Comparison of ENCODE assay signal across 14 cellular contexts in the genomic region with DNA sequence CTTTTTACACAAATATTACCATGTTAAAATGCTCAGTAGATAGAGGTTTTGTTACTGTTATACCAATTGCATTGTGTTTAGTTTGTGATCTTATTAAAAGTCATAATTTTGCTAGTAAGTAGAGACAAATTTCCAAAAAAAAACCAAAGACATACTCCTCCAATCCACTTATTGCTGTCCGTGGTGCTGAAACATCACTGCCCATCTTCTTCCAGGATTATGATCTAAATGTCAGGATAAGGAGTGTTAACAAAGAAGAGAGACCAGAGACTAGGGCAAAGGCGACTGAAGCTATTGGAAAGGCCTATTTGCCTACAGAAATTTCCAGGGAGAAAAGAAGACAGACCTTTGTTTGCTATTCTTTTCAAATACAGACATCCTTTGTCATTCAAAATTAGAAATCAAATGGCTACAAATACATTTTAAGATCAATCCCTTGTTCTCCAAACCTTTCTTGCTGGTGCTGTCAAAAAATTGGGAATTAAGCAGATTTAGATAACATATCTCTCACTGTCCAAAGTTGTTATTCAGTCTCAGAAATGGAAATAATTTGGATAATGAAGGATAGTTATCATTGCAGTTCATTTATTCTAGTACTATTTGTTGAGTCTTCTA.
DNase-seq lines count a peak whose midpoint lies in the region; ATAC-seq and TF ChIP-seq lines count a peak whose summit lies in the region.
"Had no signal": no experiment of that assay in that cellular context is flagged by ENCODE, and none has a peak within 500 bp of the region (broad histone marks: within the 10 kb centered on the region; RNA-seq: fewer than 3 reads in every experiment).

No MANE protein-coding gene starts in this region.

- CTCF ChIA-PET in PC-3 (lab: Charles Lee): no interaction called here

- no peaks in the 10 kb centered on the region for H3K36me3 Mint-ChIP-seq in endodermal cell (ENCODE audit: low read depth)
- H3K36me3 Mint-ChIP-seq: IgD-negative memory B cell had no signal

- intact Hi-C loops in PC-3 (cut with micrococcal nuclease): no loop called here

- H3K36me3 ChIP-seq in PC-3 (ENCODE audit: low read depth, low read length) (no peaks in the 10 kb centered on the region), endodermal cell (ENCODE audit: control insufficient read depth, insufficient read depth, low read length) (no peaks in the 10 kb centered on the region), neuronal stem cell (replicated peaks in 1 of 2; ENCODE audit: control insufficient read depth in 2 of 2, insufficient read depth in 2 of 2, low read length in 2 of 2) (no peaks in the 10 kb centered on the region)

- no peak overlapping the region for H2AK5ac ChIP-seq in neuronal stem cell (ENCODE audit: low read depth, low read length)

- no peak overlapping the region for H3K4ac ChIP-seq in neuronal stem cell (ENCODE audit: low read length)

- ATAC-seq in PC-3 (no peak), foreskin keratinocyte (no peak)

- no peak overlapping the region for H3K4me3 Mint-ChIP-seq in endodermal cell
- H3K4me3 Mint-ChIP-seq: activated T-cell treated with anti-CD3 and anti-CD28 coated beads, Interleukin-2, amount 50 U/mL, for 24 hours; IgD-negative memory B cell had no signal

- no peak overlapping the region for H2BK120ac ChIP-seq in neuronal stem cell (ENCODE audit: low read depth, low read length)

- H3K27me3 Mint-ChIP-seq in endodermal cell (ENCODE audit: insufficient read depth): peaks cover 12% of the 10 kb centered on the region

- H3K79me2 ChIP-seq in PC-3 (ENCODE audit: low read length): no peaks in the 10 kb centered on the region

- no peak overlapping the region for H2AFZ ChIP-seq in PC-3 (ENCODE audit: low read length)
- no peak overlapping the region for H2AFZ ChIP-seq in neuronal stem cell (ENCODE audit: low read length)

- H3K27ac Mint-ChIP-seq in endodermal cell: no peak overlapping the region
- H3K27ac Mint-ChIP-seq: activated T-cell treated with anti-CD3 and anti-CD28 coated beads, Interleukin-2, amount 50 U/mL, for 24 hours; IgD-negative memory B cell had no signal

- 15 to 17% methylated on average over 2 of the region's 2 CpGs for WGBS in endodermal cell (ENCODE audit: insufficient coverage in 1 of 2, insufficient read length in 1 of 2), 2 experiments
- WGBS in neuronal stem cell (ENCODE audit: extremely low coverage in 2 of 2, insufficient read length in 2 of 2, insufficient replicate concordance in 1 of 2), 2 donors: no CpG with 5 or more reads among the region's 2 CpGs

- H3K23ac ChIP-seq in neuronal stem cell (ENCODE audit: low read depth, low read length, poor library complexity): no peak overlapping the region

- no peak overlapping the region for H2BK15ac ChIP-seq in neuronal stem cell (ENCODE audit: low read length)

- BruUV-seq in PC-3 (replicated peaks; lab: Mats Ljungman, UMichigan): no TSS peak

- no peak overlapping the region for H3K9ac ChIP-seq in PC-3 (ENCODE audit: low read length)
- H3K9ac ChIP-seq in endodermal cell (ENCODE audit: extremely low read depth, low read length, poor library complexity, severe bottlenecking): no peak overlapping the region
- H3K9ac ChIP-seq in neuronal stem cell (ENCODE audit: low read depth, low read length, poor library complexity): no peak overlapping the region

- no peak overlapping the region for H3K4me2 ChIP-seq in PC-3 (ENCODE audit: low read length)
- H3K4me2 ChIP-seq in neuronal stem cell (ENCODE audit: insufficient read depth, low read length, poor library complexity, severe bottlenecking): no peak overlapping the region

- no peak overlapping the region for H3K4me3 ChIP-seq in PC-3 (ENCODE audit: low read length)
- H3K4me3 ChIP-seq in endodermal cell (ENCODE audit: low read length): no peak overlapping the region
- H3K4me3 ChIP-seq in neuronal stem cell (ENCODE audit: low read length in 2 of 2): no peak overlapping the region

- H3K9me3 Mint-ChIP-seq in endodermal cell: no peaks in the 10 kb centered on the region

- H3K4me1 Mint-ChIP-seq in endodermal cell: no peaks in the 10 kb centered on the region
- H3K4me1 Mint-ChIP-seq: IgD-negative memory B cell had no signal

- H3K18ac ChIP-seq in neuronal stem cell (ENCODE audit: low read length): no peak overlapping the region

- TF ChIP-seq CTCF in PC-3 (conservative IDR thresholded peaks at IDR 0.05; ENCODE audit: low read depth, low read length): no peak
- TF ChIP-seq CTCF in endodermal cell (conservative IDR thresholded peaks at IDR 0.05): no peak
- no peak for TF ChIP-seq CTCF in foreskin keratinocyte (conservative IDR thresholded peaks at IDR 0.05)

- no peak overlapping the region for H2BK12ac ChIP-seq in neuronal stem cell (ENCODE audit: low read length)

- no peak overlapping the region for H2BK5ac ChIP-seq in neuronal stem cell (ENCODE audit: low read length)

- H4K20me1 ChIP-seq in PC-3 (ENCODE audit: low read length): no peaks in the 10 kb centered on the region

- H3F3A ChIP-seq in PC-3 (ENCODE audit: low read length, unreplicated experiment): no peaks in the 10 kb centered on the region

- H3K14ac ChIP-seq in neuronal stem cell (ENCODE audit: low read length): no peak overlapping the region

- DNase-seq in DMS53 (lab: John Stamatoyannopoulos, UW) (peak; percentile 19), DMS53 treated with DMSO at 0.1 percent for 48 hours (lab: John Stamatoyannopoulos, UW; ENCODE audit: unreplicated experiment) (no peak), PC-3 (peak; percentile 52), endodermal cell (peak; percentile 78), neuronal stem cell (ENCODE audit: low spot score) (peak; percentile 62), HuH-7.5 (ENCODE audit: low spot score) (no peak), foreskin keratinocyte (no peak)
- DNase-seq in stimulated activated CD4-positive, alpha-beta T cell treated with anti-CD3 and anti-CD28 coated beads, Interleukin-4, amount 100 ng/mL, for 1 hour: no peak
- DNase-seq: activated T-cell treated with anti-CD3 and anti-CD28 coated beads, Interleukin-2, amount 50 U/mL, for 24 hours; cortex of kidney; islet precursor cell; NCI-H69; retina had no signal

- H3K79me1 ChIP-seq in neuronal stem cell (ENCODE audit: low read depth, low read length): no peaks in the 10 kb centered on the region

- H3K27ac ChIP-seq in PC-3 (ENCODE audit: low read length): no peak overlapping the region
- no peak overlapping the region for H3K27ac ChIP-seq in endodermal cell (ENCODE audit: low read depth, low read length)
- H3K27ac ChIP-seq in neuronal stem cell (replicated peaks; ENCODE audit: low read length): no peak overlapping the region
- no peak overlapping the region for H3K27ac ChIP-seq in foreskin keratinocyte

- H3K9me2 ChIP-seq in PC-3 (replicated peaks; ENCODE audit: low read length): no peaks in the 10 kb centered on the region

- H3K9me3 ChIP-seq in PC-3 (ENCODE audit: low read length): no peaks in the 10 kb centered on the region
- H3K9me3 ChIP-seq in endodermal cell (ENCODE audit: control insufficient read depth, low read length): no peaks in the 10 kb centered on the region
- H3K9me3 ChIP-seq in neuronal stem cell (replicated peaks in 1 of 2; ENCODE audit: control insufficient read depth in 2 of 2, insufficient read depth in 1 of 2, low read depth in 1 of 2, low read length in 2 of 2): no peaks in the 10 kb centered on the region

- no peak overlapping the region for H4K91ac ChIP-seq in neuronal stem cell (ENCODE audit: low read depth, low read length, poor library complexity)

- POLR2A ChIA-PET in PC-3 (lab: Charles Lee; ENCODE audit: unreplicated experiment): no interaction called here

- no peaks in the 10 kb centered on the region for H3K4me1 ChIP-seq in PC-3 (ENCODE audit: insufficient read depth, low read length)
- H3K4me1 ChIP-seq in endodermal cell (ENCODE audit: control insufficient read depth, insufficient read depth, low read length): no peaks in the 10 kb centered on the region
- H3K4me1 ChIP-seq in neuronal stem cell (ENCODE audit: control insufficient read depth in 2 of 2, insufficient read depth in 1 of 2, low read depth in 1 of 2, low read length in 2 of 2): no peaks in the 10 kb centered on the region
- no peaks in the 10 kb centered on the region for H3K4me1 ChIP-seq in foreskin keratinocyte

- H4K8ac ChIP-seq in neuronal stem cell (ENCODE audit: low read depth, low read length): no peak overlapping the region

- H3K27me3 ChIP-seq in PC-3 (ENCODE audit: low read length) (no peaks in the 10 kb centered on the region), endodermal cell (ENCODE audit: control insufficient read depth, insufficient read depth, low read length, poor library complexity, severe bottlenecking) (no peaks in the 10 kb centered on the region), neuronal stem cell (ENCODE audit: control insufficient read depth in 3 of 3, insufficient read depth in 3 of 3, low read depth in 1 of 3, low read length in 3 of 3) (no peaks in the 10 kb centered on the region), foreskin keratinocyte (no peaks in the 10 kb centered on the region)

Comparison
In these comparisons a context has a peak if more than half of its experiments do, and no peak if none do; other contexts are left out.
1. DNase-seq: peak in DMS53 (single experiment), PC-3 (single experiment), endodermal cell (single experiment) and neuronal stem cell (single experiment); none in DMS53 treated with DMSO at 0.1 percent for 48 hours (single experiment), HuH-7.5 (single experiment), foreskin keratinocyte (0 of 2) and stimulated activated CD4-positive, alpha-beta T cell treated with anti-CD3 and anti-CD28 coated beads, Interleukin-4, amount 100 ng/mL, for 1 hour (single experiment).